Comparison of ENCODE assay signal across 8 cellular contexts in genomic region chr16:84618428-84619102, GRCh38. TPM values are rescaled to one million over a fixed set of nuclear protein-coding genes. Genes with fewer than 3 reads are reported as not detected.
DNase-seq lines count a peak whose midpoint lies in the region; ATAC-seq and TF ChIP-seq lines count a peak whose summit lies in the region.

No MANE protein-coding gene starts in this region.

- peak overlapping the region; percentile 20 to 49 for H3K4me3 ChIP-seq in Panc1 (ENCODE audit: low read depth in 2 of 2, low read length in 2 of 2)
- no peak overlapping the region for H3K4me3 ChIP-seq in naive thymus-derived CD4-positive, alpha-beta T cell (ENCODE audit: low read length)

- ATAC-seq in Panc1: peak; percentile 71
- ATAC-seq in naive thymus-derived CD4-positive, alpha-beta T cell: no peak

- H3K4me1 Mint-ChIP-seq in T-helper 2 cell treated with Interferon-gamma antibody and Interleukin-4, amounts not matched to agents 5 μg/mL and 100 μg/mL, for 36 hours (ENCODE audit: low read depth): peaks cover 41% of the 10 kb centered on the region
- peaks cover 27 to 61% (median 49%) of the 10 kb centered on the region in 7 donors for H3K4me1 Mint-ChIP-seq in naive thymus-derived CD4-positive, alpha-beta T cell

- no peaks in the 10 kb centered on the region for H3K9me3 ChIP-seq in Panc1 (ENCODE audit: control insufficient read depth, insufficient read depth, low read depth, low read length)
- no peaks in the 10 kb centered on the region for H3K9me3 ChIP-seq in naive thymus-derived CD4-positive, alpha-beta T cell (ENCODE audit: control insufficient read depth in 2 of 3, low read length in 3 of 3)

- intact Hi-C loops in Panc1 (cut with micrococcal nuclease; ENCODE audit: unreplicated experiment): no loop called here
- intact Hi-C loops in naive thymus-derived CD4-positive, alpha-beta T cell (cut with micrococcal nuclease): loop anchor here (1.0 to 5.0 kb wide), 5 partner anchors 24 to 426 kb away; partner anchors contain the start of gene ADAD2 (in 1 of the 2)

- H3K4me3 Mint-ChIP-seq in T-helper 2 cell treated with Interferon-gamma antibody and Interleukin-4, amounts not matched to agents 5 μg/mL and 100 μg/mL, for 36 hours: peak overlapping the region; percentile 77
- H3K4me3 Mint-ChIP-seq in naive thymus-derived CD4-positive, alpha-beta T cell: peak overlapping the region; percentile 40 to 99 (median 76)

- H3K9me3 Mint-ChIP-seq in T-helper 2 cell treated with Interferon-gamma antibody and Interleukin-4, amounts not matched to agents 5 μg/mL and 100 μg/mL, for 36 hours: no peaks in the 10 kb centered on the region
- H3K9me3 Mint-ChIP-seq in naive thymus-derived CD4-positive, alpha-beta T cell: no peaks in the 10 kb centered on the region

- H3K27ac Mint-ChIP-seq in T-helper 2 cell treated with Interferon-gamma antibody and Interleukin-4, amounts not matched to agents 5 μg/mL and 100 μg/mL, for 36 hours: no peak overlapping the region
- peak overlapping the region in 7 of 9 donors; percentile 16 to 81 (median 73) for H3K27ac Mint-ChIP-seq in naive thymus-derived CD4-positive, alpha-beta T cell

- peak overlapping the region; percentile 87 for H3K27ac ChIP-seq in Panc1 (ENCODE audit: low read length)
- H3K27ac ChIP-seq in naive thymus-derived CD4-positive, alpha-beta T cell (ENCODE audit: low read depth, low read length): no peak overlapping the region

- DNase-seq in T-helper 2 cell treated with Interferon-gamma antibody and Interleukin-4, amounts not matched to agents 5 μg/mL and 100 μg/mL, for 36 hours (ENCODE audit: low spot score): no peak
- no peak for DNase-seq in T-helper 2 cell
- DNase-seq in Panc1 (ENCODE audit: low read depth, low spot score): peak; percentile 82
- DNase-seq in ecto neural progenitor cell (ENCODE audit: low spot score): peak; percentile 77
- DNase-seq in naive thymus-derived CD4-positive, alpha-beta T cell: no peak
- DNase-seq in GF-D8 (lab: John Stamatoyannopoulos, UW): no peak
- DNase-seq in GM13976 (ENCODE audit: low spot score): no peak
- DNase-seq in activated gamma-delta T cell (lab: John Stamatoyannopoulos, UW): no peak

- POLR2A ChIA-PET in Panc1 (lab: Charles Lee): no interaction called here
- POLR2A ChIA-PET in naive thymus-derived CD4-positive, alpha-beta T cell (lab: Charles Lee): interaction anchor here (0.6 to 7.8 kb wide), 12 partner anchors 10 to 120 kb away, joined by 3 to 96 read pairs (median 6); partner anchors contain the start of genes KLHL36 and MEAK7

- TF ChIP-seq CTCF in Panc1 (IDR thresholded peaks at IDR 0.05): no peak
- no peak for TF ChIP-seq CTCF in GM13976 (IDR thresholded peaks at IDR 0.05; ENCODE audit: borderline replicate concordance, control extremely low read depth, extremely low read depth, insufficient read depth, missing control alignments)

- in situ Hi-C loops in Panc1 (cut with HindIII; ENCODE audit: low pct_unique_long_range_greater_than_20kb, low sequenced_read_pairs) (no loop called here), GM13976 (cut with MboI; ENCODE audit: low sequenced_read_pairs, unreplicated experiment) (loop anchor here (25.0 kb wide), 1 partner anchor 331 kb away; the partner anchor contains the start of gene WFDC1)

- no peaks in the 10 kb centered on the region for H3K27me3 ChIP-seq in Panc1 (ENCODE audit: control insufficient read depth, insufficient read depth, low read length)
- no peaks in the 10 kb centered on the region for H3K27me3 ChIP-seq in naive thymus-derived CD4-positive, alpha-beta T cell (ENCODE audit: control insufficient read depth in 2 of 2, insufficient read depth in 2 of 2, low read length in 2 of 2)

- H3K36me3 ChIP-seq in Panc1 (ENCODE audit: control insufficient read depth, insufficient read depth, low read length): peaks cover 4% of the 10 kb centered on the region; the same call in 1 of the 2 replicates
- H3K36me3 ChIP-seq in naive thymus-derived CD4-positive, alpha-beta T cell (ENCODE audit: control insufficient read depth in 2 of 3, insufficient read depth in 3 of 3, low read length in 3 of 3): peaks cover 0 to 12% (median 0%) of the 10 kb centered on the region in 3 experiments

- peaks cover 36% of the 10 kb centered on the region for H3K36me3 Mint-ChIP-seq in T-helper 2 cell treated with Interferon-gamma antibody and Interleukin-4, amounts not matched to agents 5 μg/mL and 100 μg/mL, for 36 hours (ENCODE audit: low read depth)
- peaks cover 0 to 32% (median 8%) of the 10 kb centered on the region in 5 donors for H3K36me3 Mint-ChIP-seq in naive thymus-derived CD4-positive, alpha-beta T cell

- peaks cover 11% of the 10 kb centered on the region for H3K27me3 Mint-ChIP-seq in T-helper 2 cell treated with Interferon-gamma antibody and Interleukin-4, amounts not matched to agents 5 μg/mL and 100 μg/mL, for 36 hours (ENCODE audit: low read depth)
- peaks cover 0 to 18% (median 0%) of the 10 kb centered on the region in 5 donors for H3K27me3 Mint-ChIP-seq in naive thymus-derived CD4-positive, alpha-beta T cell

- CTCF ChIA-PET in Panc1 (lab: Charles Lee): interaction anchor here (0.7 kb wide), 1 partner anchor 30 kb away, joined by 3 read pairs; the partner anchor contains the start of gene KLHL36
- CTCF ChIA-PET in naive thymus-derived CD4-positive, alpha-beta T cell (lab: Charles Lee): interaction anchor here (1.0 to 3.9 kb wide), 3 partner anchors 104 to 114 kb away, joined by 3 to 25 read pairs (median 4); no protein-coding TSS in a partner anchor

- peaks cover 31% of the 10 kb centered on the region for H3K4me1 ChIP-seq in Panc1 (ENCODE audit: control insufficient read depth, insufficient read depth, low read length)
- peaks cover 26 to 34% of the 10 kb centered on the region in 2 donors for H3K4me1 ChIP-seq in naive thymus-derived CD4-positive, alpha-beta T cell (ENCODE audit: control insufficient read depth in 2 of 2, insufficient read depth in 2 of 2, low read length in 2 of 2)

- BruUV-seq in Panc1 (replicated peaks; lab: Mats Ljungman, UMichigan): no TSS peak

RNA-seq across cellular contexts. Expression of gene COTL1, which starts 0.7 kb away (rescaled TPM):
- 302 TPM for total RNA-seq in Panc1 (2021; ENCODE audit: unreplicated experiment)
- polyA plus RNA-seq in Panc1 (2012; ENCODE audit: insufficient read length): 235 TPM
- total RNA-seq in naive thymus-derived CD4-positive, alpha-beta T cell: 100 to 1,000 TPM in 3 of 5 experiments, 10 to 100 TPM in 2; 84.2 to 704 (median 172) TPM
- 100 to 1,000 TPM; 268 to 344 TPM for polyA plus RNA-seq in naive thymus-derived CD4-positive, alpha-beta T cell

RNA-seq across cellular contexts. Expression of gene KLHL36, which starts 29.7 kb away (rescaled TPM):
- total RNA-seq in Panc1 (2021; ENCODE audit: unreplicated experiment): 46.0 TPM
- polyA plus RNA-seq in Panc1 (2012; ENCODE audit: insufficient read length): 34.8 TPM
- total RNA-seq in naive thymus-derived CD4-positive, alpha-beta T cell: 100 to 1,000 TPM in 2 of 5 experiments, 10 to 100 TPM in 3; 51.8 to 161 (median 97.8) TPM
- 10 to 100 TPM; 45.8 to 73.7 TPM for polyA plus RNA-seq in naive thymus-derived CD4-positive, alpha-beta T cell

Comparison
In these comparisons a context has a peak if more than half of its experiments do, and no peak if none do; other contexts are left out.
1. DNase-seq: peak in Panc1 (single experiment) and ecto neural progenitor cell (single experiment); none in T-helper 2 cell treated with Interferon-gamma antibody and Interleukin-4, amounts not matched to agents 5 μg/mL and 100 μg/mL, for 36 hours (single experiment), T-helper 2 cell (0 of 5), naive thymus-derived CD4-positive, alpha-beta T cell (0 of 9), GF-D8 (single experiment), GM13976 (single experiment) and activated gamma-delta T cell (single experiment).